ENCODE assay signal across 28 cellular contexts in the genomic region with DNA sequence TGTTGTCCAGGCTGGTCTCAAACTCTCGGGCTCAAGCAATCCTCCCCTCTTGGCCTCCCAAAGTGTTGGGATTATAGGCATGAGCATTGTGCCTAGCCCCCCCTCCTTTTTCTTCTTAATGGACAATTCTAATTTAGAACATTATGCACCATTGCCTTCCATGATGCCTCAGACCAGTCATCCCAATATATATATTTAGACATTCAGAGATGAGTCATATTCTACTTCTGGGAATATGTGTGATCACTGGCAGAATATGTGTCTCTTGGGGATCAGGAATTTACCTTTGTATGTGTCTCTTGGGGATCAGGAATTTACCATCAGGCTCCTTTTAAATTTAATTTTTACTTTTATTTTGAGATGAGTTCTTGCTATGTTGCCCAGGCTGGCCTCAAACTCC. TPM values are rescaled to one million over a fixed set of nuclear protein-coding genes. Genes with fewer than 3 reads are reported as not detected.
DNase-seq lines count a peak whose midpoint lies in the region; ATAC-seq and TF ChIP-seq lines count a peak whose summit lies in the region.
"Had no signal": no experiment of that assay in that cellular context is flagged by ENCODE, and none has a peak within 500 bp of the region (broad histone marks: within the 10 kb centered on the region; RNA-seq: fewer than 3 reads in every experiment).

No MANE protein-coding gene starts in this region.

- TF ChIP-seq POLR2A in esophagus muscularis mucosa (IDR thresholded peaks at IDR 0.05; ENCODE audit: low read depth) (no peak), spleen (IDR thresholded peaks at IDR 0.05) (no peak)

- no peak for ATAC-seq in GM21526 (IDR thresholded peaks at IDR 0.05; ENCODE audit: low FRiP score, unreplicated experiment)
- ATAC-seq: activated CD8-positive, alpha-beta memory T cell treated with anti-CD3 and anti-CD28 coated beads, Interleukin-2, amount 10 ng/mL, durations not matched to agents 7 days and 5 days; gastroesophageal sphincter; Panc1; WTC11 had no signal

- no peak overlapping the region for H2AK5ac ChIP-seq in mesenchymal stem cell (ENCODE audit: low read length, severe bottlenecking)

- no peak overlapping the region for H3K14ac ChIP-seq in mesenchymal stem cell (ENCODE audit: low read length in 2 of 2)

- no peak overlapping the region for H3K9ac ChIP-seq in mesenchymal stem cell (ENCODE audit: low read length)
- H3K9ac ChIP-seq: BLaER1 had no signal

- H3K4me3 ChIP-seq in AG04450 (ENCODE audit: low read depth, low read length): no peak overlapping the region
- H3K4me3 ChIP-seq in choroid plexus epithelial cell (ENCODE audit: low read depth, low read length): no peak overlapping the region
- no peak overlapping the region for H3K4me3 ChIP-seq in mesenchymal stem cell (ENCODE audit: insufficient read depth in 1 of 2, low read depth in 1 of 2, low read length in 2 of 2)
- no peak overlapping the region for H3K4me3 ChIP-seq in esophagus muscularis mucosa
- no peak overlapping the region for H3K4me3 ChIP-seq in spleen
- H3K4me3 ChIP-seq: BLaER1, gastroesophageal sphincter, left ventricle myocardium inferior, vagina had no signal

- POLR2A ChIA-PET in AG04450 (lab: Yijun Ruan, JAX): no interaction called here

- intact Hi-C loops in esophagus muscularis mucosa (cut with DNase I): no loop called here
- intact Hi-C loops in spleen (cut with DNase I; ENCODE audit: low total_unique reads): no loop called here

- H3K79me1 ChIP-seq in mesenchymal stem cell (replicated peaks; ENCODE audit: low read length, poor library complexity, severe bottlenecking): no peaks in the 10 kb centered on the region

- H2BK15ac ChIP-seq in mesenchymal stem cell (ENCODE audit: low read depth, poor library complexity, severe bottlenecking): no peak overlapping the region

- DNase-seq in AG04450 (ENCODE audit: low read depth, low spot score) (peak; percentile 7), HT1080 (ENCODE audit: low read depth) (peak; percentile 22), choroid plexus epithelial cell (ENCODE audit: low read depth) (peak; percentile 44), mesenchymal stem cell (peak; percentile 58), esophagus muscularis mucosa (ENCODE audit: extremely low spot score) (no peak), DMS 273 treated with DMSO at 0.1 percent for 48 hours (lab: John Stamatoyannopoulos, UW) (no peak), spleen (no peak)
- DNase-seq: activated CD8-positive, alpha-beta memory T cell treated with anti-CD3 and anti-CD28 coated beads, Interleukin-2, amount 10 ng/mL, durations not matched to agents 7 days and 5 days; activated naive CD4-positive, alpha-beta T cell treated with Interleukin-2 at 50 U/mL for 16 hours; COR-L47; DMS79; effector CD4-positive, alpha-beta T cell; erythroblast; Kasumi-1; left ventricle myocardium inferior; naive B cell; NCI-H1048; NCI-H510A treated with DMSO at 0.1 percent for 48 hours; occipital lobe; T1000 had no signal

- H2BK5ac ChIP-seq in mesenchymal stem cell (ENCODE audit: low read depth, low read length, poor library complexity, severe bottlenecking): no peak overlapping the region

- no peak overlapping the region for H3K4ac ChIP-seq in mesenchymal stem cell (ENCODE audit: low read depth in 1 of 2, low read length in 2 of 2)

- 70% methylated on average over 1 of the region's 1 CpG for WGBS in mesenchymal stem cell
- 100% methylated on average over 1 of the region's 1 CpG for WGBS in esophagus muscularis mucosa
- WGBS in spleen, 5 donors: 87 to 100% (median 94%) methylated on average over 1 of the region's 1 CpG

- H2AFZ ChIP-seq in mesenchymal stem cell (ENCODE audit: low read depth, low read length): no peak overlapping the region

- H4K8ac ChIP-seq in mesenchymal stem cell (ENCODE audit: low read length): no peak overlapping the region

- H4K91ac ChIP-seq in mesenchymal stem cell (ENCODE audit: low read length): no peak overlapping the region

- H3K4me1 ChIP-seq in mesenchymal stem cell (ENCODE audit: control insufficient read depth, insufficient read depth, low read depth, low read length) (no peaks in the 10 kb centered on the region), esophagus muscularis mucosa (peaks cover 0 to 13% (median 10%) of the 10 kb centered on the region in 4 donors), spleen (peaks cover 0 to 20% (median 0%) of the 10 kb centered on the region in 6 donors)

- no peak overlapping the region for H3K4me2 ChIP-seq in mesenchymal stem cell (ENCODE audit: low read length, poor library complexity, severe bottlenecking)
- H3K4me2 ChIP-seq: BLaER1 had no signal

- H3K27me3 ChIP-seq in AG04450 (ENCODE audit: control insufficient read depth, insufficient read depth, low read length) (peaks cover 6% of the 10 kb centered on the region), mesenchymal stem cell (ENCODE audit: control insufficient read depth in 1 of 2, insufficient read depth in 1 of 2, low read length in 2 of 2) (peaks cover 2 to 26% of the 10 kb centered on the region in 2 experiments), esophagus muscularis mucosa (peaks cover 0 to 17% (median 0%) of the 10 kb centered on the region in 4 donors), spleen (replicated peaks in 1 of 7) (peaks cover 0 to 14% (median 0%) of the 10 kb centered on the region in 7 donors)
- H3K27me3 ChIP-seq: BLaER1, vagina had no signal

- no peaks in the 10 kb centered on the region for H3K9me3 ChIP-seq in AG04450 (ENCODE audit: control insufficient read depth, insufficient read depth, low read length)
- H3K9me3 ChIP-seq in mesenchymal stem cell (ENCODE audit: control insufficient read depth, low read length): no peaks in the 10 kb centered on the region
- H3K9me3 ChIP-seq in esophagus muscularis mucosa: no peaks in the 10 kb centered on the region
- H3K9me3 ChIP-seq in spleen: no peaks in the 10 kb centered on the region
- H3K9me3 ChIP-seq: gastroesophageal sphincter, left ventricle myocardium inferior, vagina had no signal

- H3K27ac ChIP-seq in AG04450 (ENCODE audit: low read depth, low read length) (no peak overlapping the region), mesenchymal stem cell (ENCODE audit: low read length, poor library complexity, severe bottlenecking) (no peak overlapping the region), esophagus muscularis mucosa (replicated peaks in 1 of 4) (no peak overlapping the region), spleen (no peak overlapping the region)
- H3K27ac ChIP-seq: BLaER1, gastroesophageal sphincter, HL-60, left ventricle myocardium inferior, vagina had no signal

- CTCF ChIA-PET in AG04450 (lab: Charles Lee): interaction anchor here (1.5 to 5.6 kb wide), 3 partner anchors 11 to 145 kb away, joined by 3 to 115 read pairs (median 6); no protein-coding TSS in a partner anchor

- no peak overlapping the region for H3K23ac ChIP-seq in mesenchymal stem cell (ENCODE audit: low read length in 2 of 2)

- H3K18ac ChIP-seq in mesenchymal stem cell (ENCODE audit: low read depth in 1 of 2, low read length in 2 of 2): no peak overlapping the region

- no peak overlapping the region for H2BK120ac ChIP-seq in mesenchymal stem cell (ENCODE audit: low read depth, low read length)

- H3K36me3 ChIP-seq in mesenchymal stem cell (ENCODE audit: control insufficient read depth in 1 of 2, insufficient read depth in 2 of 2, low read depth in 1 of 2, low read length in 2 of 2) (no peaks in the 10 kb centered on the region), esophagus muscularis mucosa (no peaks in the 10 kb centered on the region), spleen (no peaks in the 10 kb centered on the region)
- H3K36me3 ChIP-seq: BLaER1, gastroesophageal sphincter, left ventricle myocardium inferior, vagina had no signal

- no peak for TF ChIP-seq CTCF in AG04450 (IDR thresholded peaks at IDR 0.05; ENCODE audit: low read depth, low read length)
- TF ChIP-seq CTCF in choroid plexus epithelial cell (conservative IDR thresholded peaks at IDR 0.05; ENCODE audit: low read depth, low read length): no peak
- no peak for TF ChIP-seq CTCF in esophagus muscularis mucosa (IDR thresholded peaks at IDR 0.05)
- no peak for TF ChIP-seq CTCF in spleen (IDR thresholded peaks at IDR 0.05 in 8 of 11, conservative IDR thresholded peaks at IDR 0.05 in 3 of 11)

- no peak for TF ChIP-seq EP300 in esophagus muscularis mucosa (IDR thresholded peaks at IDR 0.05)

- H2BK12ac ChIP-seq in mesenchymal stem cell (ENCODE audit: low read length in 2 of 2): no peak overlapping the region

RNA-seq across cellular contexts. Expression of gene CCDC177, which starts 7.5 kb away (rescaled TPM):
- polyA plus RNA-seq in AG04450 (2011; rRNA removed) (not detected in 2 replicates), spleen (not detected)
- 0.05 TPM in 1 of 2 replicates, not detected in the other for polyA minus RNA-seq in AG04450 (2011; rRNA and poly(A)+ RNA removed)
- not detected in 2 replicates for total RNA-seq in HT1080 (2014; rRNA removed; shearing (Covaris generic))
- not detected in 2 replicates for polyA plus RNA-seq in HT1080 (2015; cell fraction: cytosol; rRNA removed)
- not detected in 2 replicates for polyA plus RNA-seq in HT1080 (2015; cell fraction: nucleus; rRNA removed)
- not detected for polyA plus RNA-seq in mesenchymal stem cell (2013, experiment 1 of 2)
- polyA plus RNA-seq in mesenchymal stem cell (2013, experiment 2 of 2): not detected
- total RNA-seq in esophagus muscularis mucosa (not detected), spleen (not detected)
- total RNA-seq: activated CD8-positive, alpha-beta memory T cell treated with anti-CD3 and anti-CD28 coated beads, Interleukin-2, amount 10 ng/mL, durations not matched to agents 7 days and 5 days; gastroesophageal sphincter; left ventricle myocardium inferior; skeletal muscle tissue; vagina had no signal

RNA-seq across cellular contexts. Expression of gene SUSD6, which starts 29.2 kb away (rescaled TPM):
- 14.4 and 16.3 TPM in 2 replicates for polyA plus RNA-seq in AG04450 (2011; rRNA removed)
- 20.5 and 26.1 TPM in 2 replicates for polyA minus RNA-seq in AG04450 (2011; rRNA and poly(A)+ RNA removed)
- total RNA-seq in HT1080 (2014; rRNA removed; shearing (Covaris generic)): 2.7 and 4.3 TPM in 2 replicates
- polyA plus RNA-seq in HT1080 (2015; cell fraction: cytosol; rRNA removed): 6.8 and 8.2 TPM in 2 replicates
- 16.3 and 18.7 TPM in 2 replicates for polyA plus RNA-seq in HT1080 (2015; cell fraction: nucleus; rRNA removed)
- 8.9 TPM for polyA plus RNA-seq in mesenchymal stem cell (2013, experiment 1 of 2)
- polyA plus RNA-seq in mesenchymal stem cell (2013, experiment 2 of 2): 9.1 TPM
- total RNA-seq in esophagus muscularis mucosa: 10 to 100 TPM; 21.2 to 89.5 (median 43.5) TPM
- 100 to 1,000 TPM in 3 of 7 donors, 10 to 100 TPM in 4; 76.1 to 120 (median 96.1) TPM for total RNA-seq in spleen
- polyA plus RNA-seq in spleen: 10 to 100 TPM; 10.7 to 20.4 (median 11.3) TPM

Comparison
In these comparisons a context has a peak if more than half of its experiments do, and no peak if none do; other contexts are left out.
1. DNase-seq: peak in AG04450 (single experiment), HT1080 (single experiment), choroid plexus epithelial cell (single experiment) and mesenchymal stem cell (single experiment); none in esophagus muscularis mucosa (single experiment), DMS 273 treated with DMSO at 0.1 percent for 48 hours (single experiment) and spleen (single experiment).